In the genomic region with DNA sequence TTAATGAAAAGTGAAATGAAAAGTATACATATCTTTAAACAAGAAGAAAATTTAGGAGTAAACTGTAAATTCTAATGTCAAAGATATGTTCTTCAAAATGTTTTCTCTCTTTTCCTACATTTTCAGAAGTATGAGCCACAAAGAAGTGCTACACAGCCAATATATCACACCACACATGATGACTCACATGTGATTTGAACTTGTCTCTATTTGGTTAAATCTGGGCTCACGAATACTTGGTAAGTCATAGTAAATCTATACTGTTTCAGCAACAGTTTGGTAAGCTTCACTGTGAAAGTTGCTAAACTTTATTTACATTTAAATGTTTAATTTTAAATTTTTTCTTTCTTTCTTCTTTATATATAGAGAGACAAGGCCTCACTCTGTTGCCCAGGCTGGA, we compare ENCODE assay signal across 33 cellular contexts.
A peak's percentile ranks its signal among the peaks of the same experiment; 100 is the strongest.
DNase-seq lines count a peak whose midpoint lies in the region; ATAC-seq, FAIRE-seq and TF ChIP-seq lines count a peak whose summit lies in the region.
"Had no signal": no experiment of that assay in that cellular context is flagged by ENCODE, and none has a peak within 500 bp of the region (broad histone marks: within the 10 kb centered on the region; RNA-seq: fewer than 3 reads in every experiment).

No MANE protein-coding gene starts in this region.

- intact Hi-C loops in left colon (cut with DNase I, micrococcal nuclease), result no loop called here

- no peak overlapping the region for H3K4me3 ChIP-seq in bronchial epithelial cell (ENCODE audit: low read depth, low read length)
- H3K4me3 ChIP-seq: ascending aorta, BLaER1, left lung, pancreas, skin epidermis had no signal

- ATAC-seq in GM18873 (IDR thresholded peaks at IDR 0.05; ENCODE audit: low FRiP score, unreplicated experiment) (no peak), left colon (no peak)
- ATAC-seq: esophagus mucosa; left lung; pancreas; stimulated activated naive B cell treated with anti-CD40 and anti-IgM and Interleukin-4, amounts not matched to agents 10 μg/mL and 1 μg/mL and 100 μg/mL, for 72 hours had no signal

- TF ChIP-seq CTCF in bronchial epithelial cell (IDR thresholded peaks at IDR 0.05; ENCODE audit: insufficient read depth, low read length, severe bottlenecking), result no peak

- H3K27me3 ChIP-seq in bronchial epithelial cell (ENCODE audit: control insufficient read depth, insufficient read depth, low read length), result no peaks in the 10 kb centered on the region
- H3K27me3 ChIP-seq: ascending aorta, BLaER1, left lung, pancreas had no signal

- no peaks in the 10 kb centered on the region for H3K36me3 ChIP-seq in bronchial epithelial cell (ENCODE audit: control insufficient read depth, insufficient read depth, low read length)
- H3K36me3 ChIP-seq: ascending aorta, BLaER1, left lung, pancreas, WERI-Rb-1 had no signal

- peak; percentile 44 for DNase-seq in EL
- peak; percentile 74 for DNase-seq in LHCN-M2 (ENCODE audit: low read depth)
- peak; percentile 58 for DNase-seq in bronchial epithelial cell (ENCODE audit: low read depth)
- peak; percentile 46 for DNase-seq in iris pigment epithelial cell (ENCODE audit: low read depth)
- no peak for DNase-seq in activated effector memory CD4-positive, alpha-beta T cell treated with Interleukin-2 at 50 U/mL for 16 hours
- DNase-seq in left colon, result no peak
- no peak for DNase-seq in NCI-H1694 (lab: John Stamatoyannopoulos, UW)
- DNase-seq: ACHN; activated CD4-positive, alpha-beta T cell treated with anti-CD3 and anti-CD28 coated beads for 4 hours; activated effector memory CD4-positive, alpha-beta T cell treated with anti-CD3 and anti-CD28 coated beads, Interleukin-2, amount 50 U/mL, for 16 hours; activated naive CD8-positive, alpha-beta T cell treated with anti-CD3 and anti-CD28 coated beads, Interleukin-2, amount 10 ng/mL, durations not matched to agents 7 days and 5 days; activated T-cell treated with anti-CD3 and anti-CD28 coated beads for 4 hours; dermis blood vessel endothelial cell; DMS153; endodermal cell; GDM1; GOT3; hippocampal formation; left lung; NCI-H1417 treated with DMSO at 0.1 percent for 48 hours; NCI-H2081; NCI-H446; NCI-H774; pancreas; retina; stimulated activated naive B cell treated with anti-CD40 and anti-IgM and Interleukin-4, amounts not matched to agents 10 μg/mL and 1 μg/mL and 100 μg/mL, for 72 hours; SW 1271; WERI-Rb-1 had no signal

- FAIRE-seq in bronchial epithelial cell (lab: Jason Lieb, UNC), result no peak
- FAIRE-seq: pancreas had no signal

Comparison
In these comparisons a context has a peak if more than half of its experiments do, and no peak if none do; other contexts are left out.
1. DNase-seq: peak in EL (single experiment), LHCN-M2 (single experiment), bronchial epithelial cell (single experiment) and iris pigment epithelial cell (single experiment); none in activated effector memory CD4-positive, alpha-beta T cell treated with Interleukin-2 at 50 U/mL for 16 hours (single experiment), left colon (0 of 2) and NCI-H1694 (single experiment).